Comparison of ENCODE assay signal across 13 cellular contexts in genomic region chr4:82450966-82451755, GRCh38. TPM values are rescaled to one million over a fixed set of nuclear protein-coding genes. Genes with fewer than 3 reads are reported as not detected.
DNase-seq lines count a peak whose midpoint lies in the region; ATAC-seq and TF ChIP-seq lines count a peak whose summit lies in the region.
"Had no signal": no experiment of that assay in that cellular context is flagged by ENCODE, and none has a peak within 500 bp of the region (broad histone marks: within the 10 kb centered on the region; RNA-seq: fewer than 3 reads in every experiment).

No MANE protein-coding gene starts in this region.

- H3K4me3 ChIP-seq in CD4-positive, alpha-beta memory T cell (ENCODE audit: low read length in 2 of 2) = no peak overlapping the region
- H3K4me3 ChIP-seq in left lung = no peak overlapping the region

- ATAC-seq in WTC11 (no peak), left lung (no peak), HG03135 (IDR thresholded peaks at IDR 0.05; ENCODE audit: unreplicated experiment) (no peak)
- ATAC-seq: PC-3 had no signal

- POLR2A ChIA-PET in activated CD4-positive, alpha-beta memory T cell treated with anti-CD3 and anti-CD28 coated beads for 36 hours (lab: Charles Lee) = no interaction called here
- POLR2A ChIA-PET in activated CD4-positive, alpha-beta memory T cell treated with anti-CD3 and anti-CD28 coated beads, Interleukin-2, amount 10 ng/mL, durations not matched to agents 7 days and 5 days (lab: Charles Lee) = interaction anchor here (2.2 kb wide), 1 partner anchor 22 kb away, joined by 15 read pairs; the partner anchor contains the start of gene HNRNPDL
- POLR2A ChIA-PET in CD4-positive, alpha-beta memory T cell (lab: Charles Lee; ENCODE audit: partially characterized antibody) = no interaction called here
- POLR2A ChIA-PET in WTC11 (lab: Charles Lee) = interaction anchor here (0.8 kb wide), 1 partner anchor 18 kb away, joined by 3 read pairs; no protein-coding TSS in a partner anchor

- H3K27ac Mint-ChIP-seq in activated CD4-positive, alpha-beta memory T cell treated with anti-CD3 and anti-CD28 coated beads for 36 hours = peak overlapping the region; percentile 48
- no peak overlapping the region for H3K27ac Mint-ChIP-seq in activated CD4-positive, alpha-beta memory T cell treated with anti-CD3 and anti-CD28 coated beads, Interleukin-2, amount 10 ng/mL, durations not matched to agents 7 days and 5 days
- H3K27ac Mint-ChIP-seq in CD4-positive, alpha-beta memory T cell = peak overlapping the region in 4 of 7 donors; percentile 6 to 53 (median 44)
- 0 out of 2 replicates have a peak overlapping the region, but pooled peaks have one; percentile 14 for H3K27ac Mint-ChIP-seq in WTC11

- no peaks in the 10 kb centered on the region for H3K27me3 Mint-ChIP-seq in activated CD4-positive, alpha-beta memory T cell treated with anti-CD3 and anti-CD28 coated beads for 36 hours
- no peaks in the 10 kb centered on the region for H3K27me3 Mint-ChIP-seq in activated CD4-positive, alpha-beta memory T cell treated with anti-CD3 and anti-CD28 coated beads, Interleukin-2, amount 10 ng/mL, durations not matched to agents 7 days and 5 days
- H3K27me3 Mint-ChIP-seq in CD4-positive, alpha-beta memory T cell = no peaks in the 10 kb centered on the region
- H3K27me3 Mint-ChIP-seq in WTC11 (ENCODE audit: low read depth) = no peaks in the 10 kb centered on the region

- H3K9me3 Mint-ChIP-seq in activated CD4-positive, alpha-beta memory T cell treated with anti-CD3 and anti-CD28 coated beads for 36 hours = no peaks in the 10 kb centered on the region
- no peaks in the 10 kb centered on the region for H3K9me3 Mint-ChIP-seq in activated CD4-positive, alpha-beta memory T cell treated with anti-CD3 and anti-CD28 coated beads, Interleukin-2, amount 10 ng/mL, durations not matched to agents 7 days and 5 days
- no peaks in the 10 kb centered on the region for H3K9me3 Mint-ChIP-seq in CD4-positive, alpha-beta memory T cell
- H3K9me3 Mint-ChIP-seq in WTC11 = no peaks in the 10 kb centered on the region

- TF ChIP-seq CTCF in WTC11 (IDR thresholded peaks at IDR 0.05) (no peak), left lung (IDR thresholded peaks at IDR 0.05) (no peak)

- intact Hi-C loops in activated CD4-positive, alpha-beta memory T cell treated with anti-CD3 and anti-CD28 coated beads for 36 hours (cut with micrococcal nuclease) = no loop called here
- intact Hi-C loops in CD4-positive, alpha-beta memory T cell (cut with micrococcal nuclease) = no loop called here
- intact Hi-C loops in left lung (cut with DNase I) = no loop called here

- H3K4me1 Mint-ChIP-seq in activated CD4-positive, alpha-beta memory T cell treated with anti-CD3 and anti-CD28 coated beads for 36 hours (ENCODE audit: low read depth) = peaks cover 12% of the 10 kb centered on the region
- peaks cover 6% of the 10 kb centered on the region for H3K4me1 Mint-ChIP-seq in activated CD4-positive, alpha-beta memory T cell treated with anti-CD3 and anti-CD28 coated beads, Interleukin-2, amount 10 ng/mL, durations not matched to agents 7 days and 5 days
- peaks cover 0 to 9% (median 6%) of the 10 kb centered on the region in 4 donors for H3K4me1 Mint-ChIP-seq in CD4-positive, alpha-beta memory T cell
- peaks cover 8% of the 10 kb centered on the region for H3K4me1 Mint-ChIP-seq in WTC11

- H3K4me3 Mint-ChIP-seq in activated CD4-positive, alpha-beta memory T cell treated with anti-CD3 and anti-CD28 coated beads for 36 hours = no peak overlapping the region
- H3K4me3 Mint-ChIP-seq in activated CD4-positive, alpha-beta memory T cell treated with anti-CD3 and anti-CD28 coated beads, Interleukin-2, amount 10 ng/mL, durations not matched to agents 7 days and 5 days = no peak overlapping the region
- no peak overlapping the region for H3K4me3 Mint-ChIP-seq in CD4-positive, alpha-beta memory T cell
- no peak overlapping the region for H3K4me3 Mint-ChIP-seq in WTC11

- DNase-seq in activated CD4-positive, alpha-beta memory T cell treated with anti-CD3 and anti-CD28 coated beads for 36 hours = no peak
- DNase-seq in activated CD4-positive, alpha-beta memory T cell treated with anti-CD3 and anti-CD28 coated beads, Interleukin-2, amount 10 ng/mL, durations not matched to agents 7 days and 5 days = no peak
- DNase-seq in CD4-positive, alpha-beta memory T cell = no peak
- no peak for DNase-seq in WTC11 (ENCODE audit: low spot score)
- peak; percentile 71 for DNase-seq in foreskin melanocyte
- DNase-seq in left lung = no peak
- DNase-seq in stimulated activated CD8-positive, alpha-beta memory T cell treated with anti-CD3 and anti-CD28 coated beads, Interleukin-4, amount 100 ng/mL, for 48 hours = no peak
- DNase-seq: KBM-7, NCI-H1092, NCI-H2107, PC-3 had no signal

- no peak overlapping the region for H3K27ac ChIP-seq in CD4-positive, alpha-beta memory T cell (ENCODE audit: low read depth, low read length)
- no peak overlapping the region for H3K27ac ChIP-seq in left lung
- H3K27ac ChIP-seq: HL-60 had no signal

- no peaks in the 10 kb centered on the region for H3K4me1 ChIP-seq in CD4-positive, alpha-beta memory T cell (ENCODE audit: insufficient read depth, low read length)
- H3K4me1 ChIP-seq in left lung = no peaks in the 10 kb centered on the region

- H3K9me3 ChIP-seq in CD4-positive, alpha-beta memory T cell (ENCODE audit: control insufficient read depth in 1 of 2, low read length in 2 of 2) = no peaks in the 10 kb centered on the region
- no peaks in the 10 kb centered on the region for H3K9me3 ChIP-seq in left lung

- peaks cover 49% of the 10 kb centered on the region for H3K36me3 Mint-ChIP-seq in activated CD4-positive, alpha-beta memory T cell treated with anti-CD3 and anti-CD28 coated beads for 36 hours
- peaks cover 57% of the 10 kb centered on the region for H3K36me3 Mint-ChIP-seq in activated CD4-positive, alpha-beta memory T cell treated with anti-CD3 and anti-CD28 coated beads, Interleukin-2, amount 10 ng/mL, durations not matched to agents 7 days and 5 days (ENCODE audit: low read depth)
- H3K36me3 Mint-ChIP-seq in CD4-positive, alpha-beta memory T cell = peaks cover 35 to 64% of the 10 kb centered on the region in 2 donors
- H3K36me3 Mint-ChIP-seq in WTC11 = peaks cover 72% of the 10 kb centered on the region

- CTCF ChIA-PET in activated CD4-positive, alpha-beta memory T cell treated with anti-CD3 and anti-CD28 coated beads for 36 hours (lab: Charles Lee) = interaction anchor here (1.1 to 1.8 kb wide), 2 partner anchors 9 to 288 kb away, joined by 3 to 4 read pairs; no protein-coding TSS in a partner anchor
- CTCF ChIA-PET in activated CD4-positive, alpha-beta memory T cell treated with anti-CD3 and anti-CD28 coated beads, Interleukin-2, amount 10 ng/mL, durations not matched to agents 7 days and 5 days (lab: Charles Lee) = interaction anchor here (1.5 to 1.6 kb wide), 2 partner anchors 8 to 22 kb away, joined by 3 to 5 read pairs; no protein-coding TSS in a partner anchor
- CTCF ChIA-PET in CD4-positive, alpha-beta memory T cell (lab: Charles Lee; ENCODE audit: partially characterized antibody) = interaction anchor here (0.5 to 1.5 kb wide), 2 partner anchors 15 to 622 kb away, joined by 3 read pairs; no protein-coding TSS in a partner anchor
- CTCF ChIA-PET in WTC11 (lab: Charles Lee) = interaction anchor here (0.6 kb wide), 1 partner anchor 11 kb away, joined by 3 read pairs; no protein-coding TSS in a partner anchor

- H3K27me3 ChIP-seq in CD4-positive, alpha-beta memory T cell (ENCODE audit: insufficient read depth, low read length) = no peaks in the 10 kb centered on the region
- H3K27me3 ChIP-seq in left lung = no peaks in the 10 kb centered on the region

- H3K36me3 ChIP-seq in CD4-positive, alpha-beta memory T cell (ENCODE audit: insufficient read depth, low read length) = peaks cover 43% of the 10 kb centered on the region
- peaks cover 0 to 68% of the 10 kb centered on the region in 2 donors for H3K36me3 ChIP-seq in left lung

TF ChIP-seq in WTC11, 78 proteins besides CTCF, POLR2A, EP300 and RAD21 (continues in another document):
- no peak for TF ChIP-seq EMX1 (CRISPR knock-in tag; IDR thresholded peaks at IDR 0.05)
- TF ChIP-seq ZNF425 (CRISPR knock-in tag; conservative IDR thresholded peaks at IDR 0.05) = no peak

RNA-seq across cellular contexts. Expression of gene ENOPH1, which starts 20.8 kb away (rescaled TPM):
- 10 to 100 TPM; 69.2 to 70.8 TPM for total RNA-seq in activated CD4-positive, alpha-beta memory T cell treated with anti-CD3 and anti-CD28 coated beads for 36 hours
- total RNA-seq in activated CD4-positive, alpha-beta memory T cell treated with anti-CD3 and anti-CD28 coated beads, Interleukin-2, amount 10 ng/mL, durations not matched to agents 7 days and 5 days = 10 to 100 TPM; 35.4 to 36.1 TPM
- 10 to 100 TPM; 26.1 TPM for total RNA-seq in CD4-positive, alpha-beta memory T cell
- polyA plus RNA-seq in CD4-positive, alpha-beta memory T cell = 10 to 100 TPM; 40.2 to 56.7 TPM
- total RNA-seq in WTC11 (2021) (72.3 to 78.3 TPM (median 75.0 TPM) in 3 replicates), left lung (10 to 100 TPM; 26.1 to 34.0 TPM)

RNA-seq across cellular contexts. Expression of gene HNRNPDL, which starts 20.9 kb away (rescaled TPM):
- 100 to 1,000 TPM; 264 to 277 TPM for total RNA-seq in activated CD4-positive, alpha-beta memory T cell treated with anti-CD3 and anti-CD28 coated beads for 36 hours
- total RNA-seq in activated CD4-positive, alpha-beta memory T cell treated with anti-CD3 and anti-CD28 coated beads, Interleukin-2, amount 10 ng/mL, durations not matched to agents 7 days and 5 days = 100 to 1,000 TPM; 291 to 295 TPM
- total RNA-seq in CD4-positive, alpha-beta memory T cell = 100 to 1,000 TPM; 322 to 344 TPM
- polyA plus RNA-seq in CD4-positive, alpha-beta memory T cell = 100 to 1,000 TPM; 218 to 279 TPM
- total RNA-seq in WTC11 (2021) (346 to 361 TPM (median 359 TPM) in 3 replicates), left lung (100 to 1,000 TPM; 139 to 218 TPM)

Comparison
In these comparisons a context has a peak if more than half of its experiments do, and no peak if none do; other contexts are left out.
1. POLR2A ChIA-PET loops: an anchor here in activated CD4-positive, alpha-beta memory T cell treated with anti-CD3 and anti-CD28 coated beads, Interleukin-2, amount 10 ng/mL, durations not matched to agents 7 days and 5 days (2.2 kb wide) and WTC11 (0.8 kb wide); none called in activated CD4-positive, alpha-beta memory T cell treated with anti-CD3 and anti-CD28 coated beads for 36 hours and CD4-positive, alpha-beta memory T cell.